Comparison of ENCODE assay signal across 21 cellular contexts in the genomic region with DNA sequence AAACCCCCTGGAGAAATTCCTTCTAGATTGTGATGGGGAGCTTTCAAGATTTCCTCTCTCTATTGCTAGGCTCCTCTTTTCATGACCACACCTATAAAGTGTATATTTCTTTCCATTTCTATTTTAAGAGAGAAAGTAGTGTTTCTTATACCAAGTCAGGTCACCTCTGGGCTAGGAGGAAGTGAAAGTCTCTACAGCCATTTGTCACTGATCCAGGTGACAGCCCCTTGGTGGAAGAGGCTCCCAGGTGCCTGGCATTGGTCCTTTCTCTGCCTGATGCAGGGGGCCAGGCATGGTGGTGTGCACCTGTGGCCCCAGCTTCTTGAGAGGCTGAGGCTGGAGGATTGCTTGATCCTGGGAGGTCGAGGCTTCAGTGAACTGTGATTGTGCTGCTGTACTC.
DNase-seq lines count a peak whose midpoint lies in the region; ATAC-seq and TF ChIP-seq lines count a peak whose summit lies in the region.
"Had no signal": no experiment of that assay in that cellular context is flagged by ENCODE, and none has a peak within 500 bp of the region (broad histone marks: within the 10 kb centered on the region; RNA-seq: fewer than 3 reads in every experiment).

No MANE protein-coding gene starts in this region.

- H3K27me3 Mint-ChIP-seq in progenitor cell of endocrine pancreas: peaks cover 22% of the 10 kb centered on the region

- H3K27me3 ChIP-seq in aorta (ENCODE audit: control insufficient read depth in 1 of 2, insufficient read depth in 2 of 2, low read length in 1 of 2): no peaks in the 10 kb centered on the region
- H3K27me3 ChIP-seq: testis had no signal

- no peaks in the 10 kb centered on the region for H3K36me3 Mint-ChIP-seq in progenitor cell of endocrine pancreas (ENCODE audit: insufficient read depth)
- H3K36me3 Mint-ChIP-seq: naive thymus-derived CD4-positive, alpha-beta T cell had no signal

- H3K27ac Mint-ChIP-seq in progenitor cell of endocrine pancreas: no peak overlapping the region
- H3K27ac Mint-ChIP-seq: activated T-cell treated with anti-CD3 and anti-CD28 coated beads, Interleukin-2, amount 50 U/mL, for 24 hours; HFFc6; naive thymus-derived CD4-positive, alpha-beta T cell had no signal

- peak; percentile 62 for DNase-seq in germinal center (ENCODE audit: low spot score)
- no peak for DNase-seq in progenitor cell of endocrine pancreas (ENCODE audit: low spot score, unreplicated experiment)
- DNase-seq in activated CD4-positive, alpha-beta T cell treated with anti-CD3 and anti-CD28 coated beads for 4 hours: no peak
- DNase-seq in aorta: no peak
- DNase-seq: activated naive CD4-positive, alpha-beta T cell treated with anti-CD3 and anti-CD28 coated beads, Interleukin-2, amount 50 U/mL, for 16 hours; activated T-cell treated with anti-CD3 and anti-CD28 coated beads, Interleukin-2, amount 50 U/mL, for 24 hours; cortex of kidney; HFFc6; lower lobe of right lung; naive thymus-derived CD4-positive, alpha-beta T cell; NCI-H2029 treated with DMSO at 0.1 percent for 48 hours; NCI-H510A treated with DMSO at 0.1 percent for 48 hours; stimulated activated CD4-positive, alpha-beta T cell treated with anti-CD3 and anti-CD28 coated beads, Interleukin-4, amount 100 ng/mL, for 1 hour; testis had no signal

- no peak overlapping the region for H3K4me3 ChIP-seq in aorta (ENCODE audit: low read length in 2 of 2)
- H3K4me3 ChIP-seq: lower lobe of right lung, SK-N-MC, testis had no signal

- no peaks in the 10 kb centered on the region for H3K36me3 ChIP-seq in aorta (ENCODE audit: control insufficient read depth in 1 of 2, insufficient read depth in 2 of 2, low read length in 1 of 2)
- H3K36me3 ChIP-seq: lower lobe of right lung had no signal

- H3K9me3 Mint-ChIP-seq in progenitor cell of endocrine pancreas (ENCODE audit: low read depth): peaks cover 12% of the 10 kb centered on the region
- H3K9me3 Mint-ChIP-seq: activated T-cell treated with anti-CD3 and anti-CD28 coated beads, Interleukin-2, amount 50 U/mL, for 24 hours had no signal

- H3K4me3 Mint-ChIP-seq in progenitor cell of endocrine pancreas (ENCODE audit: low read depth): no peak overlapping the region
- H3K4me3 Mint-ChIP-seq: activated T-cell treated with anti-CD3 and anti-CD28 coated beads, Interleukin-2, amount 50 U/mL, for 24 hours; HFFc6; naive thymus-derived CD4-positive, alpha-beta T cell had no signal

- peaks cover 3% of the 10 kb centered on the region for H3K4me1 Mint-ChIP-seq in progenitor cell of endocrine pancreas (ENCODE audit: low read depth)

- no peak for TF ChIP-seq CTCF in progenitor cell of endocrine pancreas (IDR thresholded peaks at IDR 0.05; ENCODE audit: unreplicated experiment)

- ATAC-seq in GM18511 (IDR thresholded peaks at IDR 0.05; ENCODE audit: unreplicated experiment) (peak; percentile 77), GM21390 (IDR thresholded peaks at IDR 0.05; ENCODE audit: unreplicated experiment) (peak; percentile 76), HG03139 (IDR thresholded peaks at IDR 0.05; ENCODE audit: unreplicated experiment) (peak; percentile 58), GM19023 (IDR thresholded peaks at IDR 0.05; ENCODE audit: unreplicated experiment) (no peak), aorta (ENCODE audit: low FRiP score) (no peak)
- ATAC-seq: lower lobe of right lung; naive thymus-derived CD4-positive, alpha-beta T cell had no signal

- intact Hi-C loops in aorta (cut with DNase I): no loop called here

- WGBS in aorta, 2 donors: 78 to 85% methylated on average over 1 of the region's 1 CpG

- peaks cover 4% of the 10 kb centered on the region for H3K9me3 ChIP-seq in aorta (ENCODE audit: control insufficient read depth, low read length)
- H3K9me3 ChIP-seq: lower lobe of right lung, testis had no signal

- H3K4me1 ChIP-seq in aorta (ENCODE audit: control insufficient read depth in 1 of 2, insufficient read depth in 2 of 2, low read length in 2 of 2): no peaks in the 10 kb centered on the region
- H3K4me1 ChIP-seq: lower lobe of right lung, parathyroid adenoma, testis had no signal

- H3K27ac ChIP-seq in aorta (ENCODE audit: low read depth in 1 of 2, low read length in 2 of 2): no peak overlapping the region
- H3K27ac ChIP-seq: epithelial cell of prostate, lower lobe of right lung, parathyroid adenoma, SK-N-MC, testis had no signal

Comparison
In these comparisons a context has a peak if more than half of its experiments do, and no peak if none do; other contexts are left out.
1. ATAC-seq: peak in GM18511 (single experiment), GM21390 (single experiment) and HG03139 (single experiment); none in GM19023 (single experiment) and aorta (single experiment).